Comparison of ENCODE assay signal across 13 cellular contexts in the genomic region with DNA sequence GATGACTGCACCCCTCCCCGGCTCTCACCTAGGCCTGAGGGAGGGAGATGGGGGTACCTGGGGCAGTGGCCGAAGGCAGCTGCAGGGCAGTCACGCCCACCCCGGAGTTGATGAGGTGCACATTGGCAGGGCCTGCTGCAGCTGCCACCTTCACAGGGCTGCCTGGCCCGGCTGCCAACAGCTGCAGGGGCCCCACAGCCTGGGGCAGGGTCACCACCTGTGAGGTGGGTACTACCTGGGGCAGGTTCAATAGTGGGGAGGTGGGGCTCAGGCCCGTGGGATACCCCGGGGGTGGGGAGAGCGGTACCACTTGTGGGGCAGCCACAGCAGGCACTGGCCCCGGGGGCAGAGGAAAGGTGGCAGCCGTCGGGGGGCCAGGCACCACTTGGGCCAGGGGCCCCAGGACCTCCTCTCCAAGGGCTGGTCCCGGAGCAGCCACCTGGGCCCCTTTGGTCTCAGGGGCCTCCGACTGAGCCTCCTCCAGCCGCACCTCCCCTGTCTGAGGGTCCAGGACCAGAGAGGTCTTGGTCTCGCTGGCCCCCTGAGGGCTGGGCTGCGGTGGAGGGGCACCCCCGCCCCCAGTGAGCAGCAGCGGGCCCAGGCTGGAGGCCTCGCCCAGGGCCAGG. TPM values are rescaled to one million over a fixed set of nuclear protein-coding genes. Genes with fewer than 3 reads are reported as not detected.
DNase-seq lines count a peak whose midpoint lies in the region; ATAC-seq and TF ChIP-seq lines count a peak whose summit lies in the region.
"Had no signal": no experiment of that assay in that cellular context is flagged by ENCODE, and none has a peak within 500 bp of the region (broad histone marks: within the 10 kb centered on the region; RNA-seq: fewer than 3 reads in every experiment).

No MANE protein-coding gene starts in this region.

- no peak overlapping the region for H3K18ac ChIP-seq in trophoblast cell (ENCODE audit: low read length)

- H3K4me2 ChIP-seq in trophoblast cell (ENCODE audit: low read length): peak overlapping the region; percentile 99

- H4K12ac ChIP-seq in trophoblast cell (ENCODE audit: low read depth, low read length): peak overlapping the region; percentile 17

- 38 to 72% (median 58%) methylated on average over 15 to 19 of the region's 19 CpGs for WGBS in adipose tissue, 3 donors
- WGBS in gastroesophageal sphincter (ENCODE audit: low coverage in 1 of 2), 2 donors: no CpG with 5 or more reads among the region's 19 CpGs
- no CpG with 5 or more reads among the region's 19 CpGs for WGBS in trophoblast cell (ENCODE audit: extremely low coverage, insufficient coverage, insufficient read length)

- H4K91ac ChIP-seq in trophoblast cell (ENCODE audit: low read depth, low read length): peak overlapping the region; percentile 58

- no peak for TF ChIP-seq CTCF in AG09309 (IDR thresholded peaks at IDR 0.05; ENCODE audit: control insufficient read depth, insufficient read depth, low read depth, low read length, missing control alignments)
- peak in 1 of 4 experiments; percentile 2 for TF ChIP-seq CTCF in gastroesophageal sphincter (IDR thresholded peaks at IDR 0.05)

- H3K14ac ChIP-seq in trophoblast cell (ENCODE audit: low read length): peak overlapping the region; percentile 15

- no peak overlapping the region for H3K23ac ChIP-seq in trophoblast cell (ENCODE audit: low read length)

- peak overlapping the region; percentile 57 for H3K4me3 ChIP-seq in AG09309 (ENCODE audit: control insufficient read depth, low read depth, low read length)
- H3K4me3 ChIP-seq in gastroesophageal sphincter: peak overlapping the region; percentile 65 to 93
- no peak overlapping the region for H3K4me3 ChIP-seq in trophoblast cell (ENCODE audit: low read depth, low read length)

- no peaks in the 10 kb centered on the region for H3K27me3 ChIP-seq in gastroesophageal sphincter
- H3K27me3 ChIP-seq in trophoblast cell (ENCODE audit: insufficient read depth, low read length): no peaks in the 10 kb centered on the region

- no peak overlapping the region for H2AFZ ChIP-seq in trophoblast cell (ENCODE audit: insufficient read depth, low read length, poor library complexity)

- no peak overlapping the region for H2BK5ac ChIP-seq in trophoblast cell (ENCODE audit: low read depth, low read length, poor library complexity)

- DNase-seq in AG09309 (ENCODE audit: low read depth) (no peak), trophoblast cell (no peak), NK-92 (lab: John Stamatoyannopoulos, UW; ENCODE audit: unreplicated experiment) (no peak), NCI-H1092 treated with DMSO at 0.1 percent for 48 hours (lab: John Stamatoyannopoulos, UW) (no peak)
- no peak for DNase-seq in activated CD4-positive, alpha-beta T cell treated with anti-CD3 and anti-CD28 coated beads, Interleukin-2, amount 50 U/mL, for 48 hours
- DNase-seq: activated T-cell treated with anti-CD3 and anti-CD28 coated beads, Interleukin-2, amount 50 U/mL, for 1 hour; NCI-H2227 treated with DMSO at 0.1 percent for 48 hours; T-helper 2 cell had no signal

- H3K4ac ChIP-seq in trophoblast cell (ENCODE audit: low read depth, low read length): no peak overlapping the region

- H3K79me1 ChIP-seq in trophoblast cell (ENCODE audit: low read length): peaks cover 27% of the 10 kb centered on the region

- ATAC-seq in gastroesophageal sphincter (no peak), HG02840 (IDR thresholded peaks at IDR 0.05; ENCODE audit: low FRiP score, unreplicated experiment) (no peak)

- H3K36me3 ChIP-seq in gastroesophageal sphincter: peaks cover 0 to 3% of the 10 kb centered on the region in 2 donors
- peaks cover 3 to 5% of the 10 kb centered on the region in 2 experiments for H3K36me3 ChIP-seq in trophoblast cell (ENCODE audit: control insufficient read depth in 1 of 2, insufficient read depth in 2 of 2, low read length in 2 of 2)

- TF ChIP-seq EP300 in gastroesophageal sphincter (IDR thresholded peaks at IDR 0.05): no peak

- H3K79me2 ChIP-seq in trophoblast cell (ENCODE audit: control insufficient read depth, insufficient read depth, low read length, poor library complexity): peaks cover 13% of the 10 kb centered on the region

- peak overlapping the region; percentile 13 for H2AK5ac ChIP-seq in trophoblast cell (ENCODE audit: low read length)

- H3K27ac ChIP-seq in adipose tissue (ENCODE audit: low read depth, low read length): peak overlapping the region; percentile 73
- H3K27ac ChIP-seq in gastroesophageal sphincter: peak overlapping the region; percentile 86 to 99 (median 98)
- H3K27ac ChIP-seq in trophoblast cell (ENCODE audit: low read depth, low read length): no peak overlapping the region

- peak overlapping the region; percentile 3 for H2BK12ac ChIP-seq in trophoblast cell (ENCODE audit: low read length)

- no peak overlapping the region for H3K9ac ChIP-seq in trophoblast cell (ENCODE audit: low read length)

- no peak overlapping the region for H4K8ac ChIP-seq in trophoblast cell (ENCODE audit: low read depth, low read length)

- no peak for TF ChIP-seq POLR2A in gastroesophageal sphincter (IDR thresholded peaks at IDR 0.05)

- H3K9me3 ChIP-seq in gastroesophageal sphincter: no peaks in the 10 kb centered on the region
- H3K9me3 ChIP-seq in trophoblast cell (ENCODE audit: insufficient read depth, low read depth, low read length): peaks cover 1% of the 10 kb centered on the region

- no peak overlapping the region for H2BK120ac ChIP-seq in trophoblast cell (ENCODE audit: insufficient read depth, low read length, poor library complexity)

- peaks cover 3 to 67% (median 42%) of the 10 kb centered on the region in 3 donors for H3K4me1 ChIP-seq in gastroesophageal sphincter
- peaks cover 13 to 23% of the 10 kb centered on the region in 2 experiments for H3K4me1 ChIP-seq in trophoblast cell (ENCODE audit: control insufficient read depth in 1 of 2, insufficient read depth in 2 of 2, low read length in 2 of 2)

RNA-seq across cellular contexts. Expression of a gene that starts 2.6 kb away (rescaled TPM):
- polyA plus RNA-seq in adipose tissue: 10 to 100 TPM; 19.7 to 33.3 (median 23.3) TPM
- total RNA-seq in gastroesophageal sphincter: 10 to 100 TPM; 13.2 to 33.1 (median 23.7) TPM
- polyA plus RNA-seq in trophoblast cell (2013): 15.7 and 16.4 TPM in 2 replicates
- polyA plus RNA-seq: neural cell had no signal

RNA-seq across cellular contexts. Expression of a gene that starts 15.9 kb away (rescaled TPM):
- polyA plus RNA-seq in adipose tissue: 100 to 1,000 TPM in 1 of 3 donors, 10 to 100 TPM in 2; 36.1 to 119 (median 40.8) TPM
- 100 to 1,000 TPM; 223 to 464 (median 330) TPM for total RNA-seq in gastroesophageal sphincter
- 17.0 and 18.3 TPM in 2 replicates for polyA plus RNA-seq in trophoblast cell (2013)

RNA-seq across cellular contexts. Expression of a gene that starts 26.2 kb away (rescaled TPM):
- polyA plus RNA-seq in adipose tissue: 10 to 100 TPM; 13.9 to 43.0 (median 35.8) TPM
- 10 to 100 TPM; 41.5 to 75.5 (median 59.4) TPM for total RNA-seq in gastroesophageal sphincter
- 26.0 and 26.5 TPM in 2 replicates for polyA plus RNA-seq in trophoblast cell (2013)

RNA-seq across cellular contexts. Expression of a gene that starts 33.2 kb away (rescaled TPM):
- polyA plus RNA-seq in adipose tissue: under 1 TPM; 0.01 to 0.11 (median 0.02) TPM
- not detected for total RNA-seq in gastroesophageal sphincter
- 0.01 and 0.03 TPM in 2 replicates for polyA plus RNA-seq in trophoblast cell (2013)
- total RNA-seq: HT-29 had no signal
- polyA plus RNA-seq: neural cell had no signal

RNA-seq across cellular contexts. Expression of a gene that starts 35.7 kb away (rescaled TPM):
- 1 to 10 TPM; 7.0 to 8.0 (median 7.3) TPM for polyA plus RNA-seq in adipose tissue
- 10 to 100 TPM; 12.1 to 20.5 (median 14.9) TPM for total RNA-seq in gastroesophageal sphincter
- polyA plus RNA-seq in trophoblast cell (2013): 21.9 and 23.0 TPM in 2 replicates
